Comparison of ENCODE assay signal across 9 cellular contexts in the genomic region with DNA sequence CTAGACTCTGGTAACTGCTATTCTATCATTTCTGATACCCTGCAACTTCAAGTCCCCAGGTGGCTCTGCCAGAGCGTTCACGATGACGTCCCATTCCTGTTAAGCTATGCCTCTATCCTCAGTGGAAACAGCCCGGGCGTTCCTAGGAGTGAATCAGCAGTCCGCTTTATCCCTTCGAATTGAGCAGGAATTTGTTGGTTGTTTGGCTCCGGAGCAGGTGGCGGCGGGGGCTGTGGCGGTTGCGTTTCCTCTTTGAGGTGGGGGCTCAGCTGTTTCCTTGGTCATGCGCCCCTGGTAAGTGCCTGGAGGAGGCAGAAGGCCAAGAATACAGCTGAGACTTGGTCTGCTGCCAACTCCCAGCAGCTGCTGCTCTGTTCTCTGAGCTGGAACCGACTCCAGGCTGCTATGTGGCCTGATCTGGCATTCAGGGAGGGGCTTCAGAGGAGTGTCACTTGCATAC. TPM values are rescaled to one million over a fixed set of nuclear protein-coding genes. Genes with fewer than 3 reads are reported as not detected.
DNase-seq lines count a peak whose midpoint lies in the region; ATAC-seq, FAIRE-seq and TF ChIP-seq lines count a peak whose summit lies in the region.
"Had no signal": no experiment of that assay in that cellular context is flagged by ENCODE, and none has a peak within 500 bp of the region (broad histone marks: within the 10 kb centered on the region; RNA-seq: fewer than 3 reads in every experiment).

No MANE protein-coding gene starts in this region.

- POLR2A ChIA-PET in activated CD4-positive, alpha-beta T cell treated with anti-CD3 and anti-CD28 coated beads for 36 hours (lab: Charles Lee) = no interaction called here

- WGBS in esophagus squamous epithelium, 2 donors = 13 to 21% methylated on average over 6 to 7 of the region's 14 CpGs

- no peak for TF ChIP-seq POLR2A in esophagus squamous epithelium (IDR thresholded peaks at IDR 0.05)

- no peaks in the 10 kb centered on the region for H3K27me3 ChIP-seq in GM23338 (ENCODE audit: insufficient read depth)
- no peaks in the 10 kb centered on the region for H3K27me3 ChIP-seq in layer of hippocampus (ENCODE audit: control insufficient read depth, insufficient read depth, low read length)
- no peaks in the 10 kb centered on the region for H3K27me3 ChIP-seq in esophagus squamous epithelium

- no peaks in the 10 kb centered on the region for H3K36me3 Mint-ChIP-seq in GM23338 (ENCODE audit: low read depth)
- H3K36me3 Mint-ChIP-seq in activated CD4-positive, alpha-beta T cell treated with anti-CD3 and anti-CD28 coated beads for 36 hours (ENCODE audit: low read depth) = no peaks in the 10 kb centered on the region

- no peaks in the 10 kb centered on the region for H3K27me3 Mint-ChIP-seq in GM23338 (ENCODE audit: insufficient read depth, low read depth, poor library complexity)
- H3K27me3 Mint-ChIP-seq in activated CD4-positive, alpha-beta T cell treated with anti-CD3 and anti-CD28 coated beads for 36 hours = peaks cover 3% of the 10 kb centered on the region

- peaks cover 9% of the 10 kb centered on the region; the same call in 2 of the 3 replicates for H3K4me1 Mint-ChIP-seq in GM23338
- no peaks in the 10 kb centered on the region for H3K4me1 Mint-ChIP-seq in activated CD4-positive, alpha-beta T cell treated with anti-CD3 and anti-CD28 coated beads for 36 hours

- H3K4me1 ChIP-seq in GM23338 (ENCODE audit: insufficient read depth) = peaks cover 4% of the 10 kb centered on the region; the same call in 1 of the 2 replicates
- peaks cover 0 to 11% (median 0%) of the 10 kb centered on the region in 3 donors for H3K4me1 ChIP-seq in esophagus squamous epithelium

- H3K27ac Mint-ChIP-seq in GM23338 = no peak overlapping the region
- H3K27ac Mint-ChIP-seq in activated CD4-positive, alpha-beta T cell treated with anti-CD3 and anti-CD28 coated beads for 36 hours = no peak overlapping the region

- H3K9me2 ChIP-seq in GM23338 (ENCODE audit: insufficient read depth) = no peaks in the 10 kb centered on the region

- H3K9me3 Mint-ChIP-seq in GM23338 = no peaks in the 10 kb centered on the region
- H3K9me3 Mint-ChIP-seq in activated CD4-positive, alpha-beta T cell treated with anti-CD3 and anti-CD28 coated beads for 36 hours (ENCODE audit: low read depth) = no peaks in the 10 kb centered on the region

- H3K27ac ChIP-seq in GM23338 (ENCODE audit: low read depth) (no peak overlapping the region), layer of hippocampus (ENCODE audit: low read depth, low read length) (peak overlapping the region; percentile 64), esophagus squamous epithelium (no peak overlapping the region)

- H4K20me1 ChIP-seq in GM23338 (replicated peaks; ENCODE audit: insufficient read depth) = no peaks in the 10 kb centered on the region

- no peaks in the 10 kb centered on the region for H3F3A ChIP-seq in GM23338 (replicated peaks; ENCODE audit: low read depth)

- H3K4me3 ChIP-seq in GM23338 (no peak overlapping the region), esophagus squamous epithelium (no peak overlapping the region)

- no peak overlapping the region for H3K4me2 ChIP-seq in GM23338

- no peaks in the 10 kb centered on the region for H3K79me2 ChIP-seq in GM23338 (replicated peaks; ENCODE audit: insufficient read depth)

- DNase-seq in AG08396 (ENCODE audit: low spot score) (peak; percentile 3), GM23338 (ENCODE audit: low spot score) (peak; percentile 52), NCI-H146 treated with DMSO at 0.1 percent for 48 hours (lab: John Stamatoyannopoulos, UW; ENCODE audit: unreplicated experiment) (peak; percentile 2), astrocyte of the hippocampus (ENCODE audit: low read depth, low spot score) (peak; percentile 89), urothelium cell line (ENCODE audit: low spot score) (peak; percentile 75), esophagus squamous epithelium (lab: John Stamatoyannopoulos, UW) (no peak)
- DNase-seq in activated CD4-positive, alpha-beta T cell treated with anti-CD3 and anti-CD28 coated beads for 36 hours = no peak

- CTCF ChIA-PET in activated CD4-positive, alpha-beta T cell treated with anti-CD3 and anti-CD28 coated beads for 36 hours (lab: Charles Lee) = interaction anchor here (0.9 kb wide), 1 partner anchor 15 kb away, joined by 4 read pairs; no protein-coding TSS in a partner anchor

- H3K36me3 ChIP-seq in GM23338 (ENCODE audit: insufficient read depth) = no peaks in the 10 kb centered on the region
- no peaks in the 10 kb centered on the region for H3K36me3 ChIP-seq in esophagus squamous epithelium

- H3K4me3 Mint-ChIP-seq in GM23338 = no peak overlapping the region
- H3K4me3 Mint-ChIP-seq in activated CD4-positive, alpha-beta T cell treated with anti-CD3 and anti-CD28 coated beads for 36 hours = no peak overlapping the region

- H2AFZ ChIP-seq in GM23338 = peak overlapping the region; percentile 18; the same call in 1 of the 2 replicates

- peak; percentile 48 for FAIRE-seq in urothelium cell line (lab: Jason Lieb, UNC)

- TF ChIP-seq CTCF in GM23338 (conservative IDR thresholded peaks at IDR 0.05; ENCODE audit: low read depth in 2 of 2) (no peak), esophagus squamous epithelium (IDR thresholded peaks at IDR 0.05) (no peak)

- H3K9me3 ChIP-seq in esophagus squamous epithelium = no peaks in the 10 kb centered on the region

- peak; percentile 89 for ATAC-seq in GM23338
- ATAC-seq in activated CD4-positive, alpha-beta T cell treated with anti-CD3 and anti-CD28 coated beads for 36 hours = no peak

- intact Hi-C loops in activated CD4-positive, alpha-beta T cell treated with anti-CD3 and anti-CD28 coated beads for 36 hours (cut with DNase I, micrococcal nuclease) = no loop called here
- intact Hi-C loops in esophagus squamous epithelium (cut with DNase I) = no loop called here

TF ChIP-seq in GM23338, 12 proteins besides CTCF, POLR2A, EP300 and RAD21:
- no peak for TF ChIP-seq ZNF331 (CRISPR knock-in tag; IDR thresholded peaks at IDR 0.05; ENCODE audit: low read depth)
- TF ChIP-seq NANOG (IDR thresholded peaks at IDR 0.05; ENCODE audit: borderline replicate concordance) = no peak
- no peak for TF ChIP-seq ETS1 (IDR thresholded peaks at IDR 0.05)
- no peak for TF ChIP-seq EZH2phosphoT487 (IDR thresholded peaks at IDR 0.05; ENCODE audit: unreplicated experiment)

RNA-seq across cellular contexts. Expression of gene ARPP21, which starts 25.2 kb away (rescaled TPM):
- total RNA-seq in GM23338 (2014; rRNA removed; shearing (Covaris generic)) = not detected in 2 replicates
- not detected in 2 replicates for polyA plus RNA-seq in GM23338 (2016; fragmentation: Nextera tagmentation; extraction: Ambion mirVana)
- not detected for total RNA-seq in activated CD4-positive, alpha-beta T cell treated with anti-CD3 and anti-CD28 coated beads for 36 hours
- not detected for total RNA-seq in esophagus squamous epithelium
- total RNA-seq: T-helper 1 cell treated with Interleukin-12 subunit alpha and Interleukin-12 subunit beta and Interleukin-4 antibody, amounts not matched to agents 30 ng/mL and 1 ng/mL, for 36 hours had no signal

Comparison
In these comparisons a context has a peak if more than half of its experiments do, and no peak if none do; other contexts are left out.
1. DNase-seq: peak in AG08396 (single experiment), GM23338 (single experiment), NCI-H146 treated with DMSO at 0.1 percent for 48 hours (single experiment), astrocyte of the hippocampus (single experiment) and urothelium cell line (single experiment); none in activated CD4-positive, alpha-beta T cell treated with anti-CD3 and anti-CD28 coated beads for 36 hours (single experiment) and esophagus squamous epithelium (single experiment).